1 cellular context compared by ENCODE assay signal in the genomic region with DNA sequence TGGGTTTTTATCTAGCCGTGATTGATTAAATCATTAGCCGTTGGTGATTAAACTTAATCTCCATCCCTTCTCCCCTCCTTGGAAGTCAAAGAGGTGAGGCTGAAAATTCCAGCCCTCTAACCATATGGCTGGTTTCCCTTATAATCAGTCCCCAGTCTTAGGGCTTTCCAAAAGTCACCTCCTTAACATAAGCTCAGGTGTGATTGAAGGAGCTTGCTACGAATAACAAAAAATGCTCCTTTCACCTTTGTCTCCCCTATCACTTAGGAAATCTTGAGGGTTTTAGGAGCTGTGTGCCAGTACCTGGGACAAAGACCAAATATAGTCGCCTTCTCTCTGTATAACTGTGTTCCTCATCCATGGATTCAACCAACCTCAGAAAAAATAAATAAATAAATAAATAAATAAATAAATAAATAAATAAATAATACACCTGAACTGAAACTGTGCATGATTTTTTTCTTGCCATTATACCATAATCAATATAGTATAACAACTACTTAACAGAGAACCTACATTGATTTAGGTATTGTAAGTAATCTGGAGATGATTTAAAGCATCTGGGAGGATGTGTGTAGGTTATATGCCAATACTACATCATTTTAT.
TF ChIP-seq lines count a peak whose summit lies in the region.

No MANE protein-coding gene starts in this region.

TF ChIP-seq in HEK293, 187 proteins besides CTCF, POLR2A, EP300 and RAD21 (continued from another document and continues in another):
- TF ChIP-seq, protein P1, sequence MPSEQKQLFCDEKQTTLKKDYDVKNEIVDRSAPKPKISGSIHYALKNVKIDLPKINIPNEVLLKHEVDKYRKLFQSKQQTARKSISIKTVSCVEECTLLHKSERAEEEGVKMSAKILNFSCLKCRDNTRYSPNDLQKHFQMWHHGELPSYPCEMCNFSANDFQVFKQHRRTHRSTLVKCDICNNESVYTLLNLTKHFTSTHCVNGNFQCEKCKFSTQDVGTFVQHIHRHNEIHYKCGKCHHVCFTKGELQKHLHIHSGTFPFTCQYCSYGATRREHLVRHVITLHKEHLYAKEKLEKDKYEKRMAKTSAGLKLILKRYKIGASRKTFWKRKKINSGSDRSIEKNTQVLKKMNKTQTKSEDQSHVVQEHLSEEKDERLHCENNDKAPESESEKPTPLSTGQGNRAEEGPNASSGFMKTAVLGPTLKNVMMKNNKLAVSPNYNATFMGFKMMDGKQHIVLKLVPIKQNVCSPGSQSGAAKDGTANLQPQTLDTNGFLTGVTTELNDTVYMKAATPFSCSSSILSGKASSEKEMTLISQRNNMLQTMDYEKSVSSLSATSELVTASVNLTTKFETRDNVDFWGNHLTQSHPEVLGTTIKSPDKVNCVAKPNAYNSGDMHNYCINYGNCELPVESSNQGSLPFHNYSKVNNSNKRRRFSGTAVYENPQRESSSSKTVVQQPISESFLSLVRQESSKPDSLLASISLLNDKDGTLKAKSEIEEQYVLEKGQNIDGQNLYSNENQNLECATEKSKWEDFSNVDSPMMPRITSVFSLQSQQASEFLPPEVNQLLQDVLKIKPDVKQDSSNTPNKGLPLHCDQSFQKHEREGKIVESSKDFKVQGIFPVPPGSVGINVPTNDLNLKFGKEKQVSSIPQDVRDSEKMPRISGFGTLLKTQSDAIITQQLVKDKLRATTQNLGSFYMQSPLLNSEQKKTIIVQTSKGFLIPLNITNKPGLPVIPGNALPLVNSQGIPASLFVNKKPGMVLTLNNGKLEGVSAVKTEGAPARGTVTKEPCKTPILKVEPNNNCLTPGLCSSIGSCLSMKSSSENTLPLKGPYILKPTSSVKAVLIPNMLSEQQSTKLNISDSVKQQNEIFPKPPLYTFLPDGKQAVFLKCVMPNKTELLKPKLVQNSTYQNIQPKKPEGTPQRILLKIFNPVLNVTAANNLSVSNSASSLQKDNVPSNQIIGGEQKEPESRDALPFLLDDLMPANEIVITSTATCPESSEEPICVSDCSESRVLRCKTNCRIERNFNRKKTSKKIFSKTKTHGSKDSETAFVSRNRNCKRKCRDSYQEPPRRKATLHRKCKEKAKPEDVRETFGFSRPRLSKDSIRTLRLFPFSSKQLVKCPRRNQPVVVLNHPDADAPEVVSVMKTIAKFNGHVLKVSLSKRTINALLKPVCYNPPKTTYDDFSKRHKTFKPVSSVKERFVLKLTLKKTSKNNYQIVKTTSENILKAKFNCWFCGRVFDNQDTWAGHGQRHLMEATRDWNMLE (tag by site-specific recombination; conservative IDR thresholded peaks at IDR 0.05; ENCODE audit: low read depth), result peak; percentile 92
- TF ChIP-seq ZNF658 (tag by site-specific recombination; IDR thresholded peaks at IDR 0.05), result no peak
- no peak for TF ChIP-seq ZNF391 (tag by site-specific recombination; IDR thresholded peaks at IDR 0.05; ENCODE audit: borderline replicate concordance, low read depth)
- TF ChIP-seq, protein P2, sequence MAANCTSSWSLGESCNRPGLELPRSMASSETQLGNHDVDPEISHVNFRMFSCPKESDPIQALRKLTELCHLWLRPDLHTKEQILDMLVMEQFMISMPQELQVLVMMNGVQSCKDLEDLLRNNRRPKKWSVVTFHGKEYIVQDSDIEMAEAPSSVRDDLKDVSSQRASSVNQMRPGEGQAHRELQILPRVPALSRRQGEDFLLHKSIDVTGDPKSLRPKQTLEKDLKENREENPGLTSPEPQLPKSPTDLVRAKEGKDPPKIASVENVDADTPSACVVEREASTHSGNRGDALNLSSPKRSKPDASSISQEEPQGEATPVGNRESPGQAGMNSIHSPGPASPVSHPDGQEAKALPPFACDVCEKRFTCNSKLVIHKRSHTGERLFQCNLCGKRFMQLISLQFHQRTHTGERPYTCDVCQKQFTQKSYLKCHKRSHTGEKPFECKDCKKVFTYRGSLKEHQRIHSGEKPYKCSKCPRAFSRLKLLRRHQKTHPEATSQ (tag by site-specific recombination; IDR thresholded peaks at IDR 0.05), result no peak
- no peak for TF ChIP-seq ZNF549 (tag by site-specific recombination; IDR thresholded peaks at IDR 0.05)
- no peak for TF ChIP-seq ZNF211 (tag by site-specific recombination; IDR thresholded peaks at IDR 0.05; ENCODE audit: low read depth)
- TF ChIP-seq ZNF48 (tag by site-specific recombination; IDR thresholded peaks at IDR 0.05), result no peak
- TF ChIP-seq WT1 (tag by site-specific recombination; IDR thresholded peaks at IDR 0.05), result no peak
- TF ChIP-seq ZNF132 (tag by site-specific recombination; IDR thresholded peaks at IDR 0.05; ENCODE audit: borderline replicate concordance), result no peak
- TF ChIP-seq HOXA7 (CRISPR knock-in tag; IDR thresholded peaks at IDR 0.05; ENCODE audit: borderline replicate concordance), result no peak
- no peak for TF ChIP-seq KLF10 (tag by site-specific recombination; IDR thresholded peaks at IDR 0.05)
- TF ChIP-seq, protein P3, sequence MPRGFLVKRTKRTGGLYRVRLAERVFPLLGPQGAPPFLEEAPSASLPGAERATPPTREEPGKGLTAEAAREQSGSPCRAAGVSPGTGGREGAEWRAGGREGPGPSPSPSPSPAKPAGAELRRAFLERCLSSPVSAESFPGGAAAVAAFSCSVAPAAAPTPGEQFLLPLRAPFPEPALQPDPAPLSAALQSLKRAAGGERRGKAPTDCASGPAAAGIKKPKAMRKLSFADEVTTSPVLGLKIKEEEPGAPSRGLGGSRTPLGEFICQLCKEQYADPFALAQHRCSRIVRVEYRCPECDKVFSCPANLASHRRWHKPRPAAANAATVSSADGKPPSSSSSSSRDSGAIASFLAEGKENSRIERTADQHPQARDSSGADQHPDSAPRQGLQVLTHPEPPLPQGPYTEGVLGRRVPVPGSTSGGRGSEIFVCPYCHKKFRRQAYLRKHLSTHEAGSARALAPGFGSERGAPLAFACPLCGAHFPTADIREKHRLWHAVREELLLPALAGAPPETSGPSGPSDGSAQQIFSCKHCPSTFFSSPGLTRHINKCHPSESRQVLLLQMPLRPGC (tag by site-specific recombination; IDR thresholded peaks at IDR 0.05), result no peak
- peak; percentile 89 for TF ChIP-seq ZNF426 (tag by site-specific recombination; IDR thresholded peaks at IDR 0.05)
- TF ChIP-seq, protein P4, sequence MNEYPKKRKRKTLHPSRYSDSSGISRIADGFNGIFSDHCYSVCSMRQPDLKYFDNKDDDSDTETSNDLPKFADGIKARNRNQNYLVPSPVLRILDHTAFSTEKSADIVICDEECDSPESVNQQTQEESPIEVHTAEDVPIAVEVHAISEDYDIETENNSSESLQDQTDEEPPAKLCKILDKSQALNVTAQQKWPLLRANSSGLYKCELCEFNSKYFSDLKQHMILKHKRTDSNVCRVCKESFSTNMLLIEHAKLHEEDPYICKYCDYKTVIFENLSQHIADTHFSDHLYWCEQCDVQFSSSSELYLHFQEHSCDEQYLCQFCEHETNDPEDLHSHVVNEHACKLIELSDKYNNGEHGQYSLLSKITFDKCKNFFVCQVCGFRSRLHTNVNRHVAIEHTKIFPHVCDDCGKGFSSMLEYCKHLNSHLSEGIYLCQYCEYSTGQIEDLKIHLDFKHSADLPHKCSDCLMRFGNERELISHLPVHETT (tag by site-specific recombination; IDR thresholded peaks at IDR 0.05), result no peak
- no peak for TF ChIP-seq ZNF157 (tag by site-specific recombination; IDR thresholded peaks at IDR 0.05)
- TF ChIP-seq KLF8 (tag by site-specific recombination; IDR thresholded peaks at IDR 0.05), result no peak
- no peak for TF ChIP-seq ZNF416 (tag by site-specific recombination; IDR thresholded peaks at IDR 0.05)
- TF ChIP-seq, protein P5, sequence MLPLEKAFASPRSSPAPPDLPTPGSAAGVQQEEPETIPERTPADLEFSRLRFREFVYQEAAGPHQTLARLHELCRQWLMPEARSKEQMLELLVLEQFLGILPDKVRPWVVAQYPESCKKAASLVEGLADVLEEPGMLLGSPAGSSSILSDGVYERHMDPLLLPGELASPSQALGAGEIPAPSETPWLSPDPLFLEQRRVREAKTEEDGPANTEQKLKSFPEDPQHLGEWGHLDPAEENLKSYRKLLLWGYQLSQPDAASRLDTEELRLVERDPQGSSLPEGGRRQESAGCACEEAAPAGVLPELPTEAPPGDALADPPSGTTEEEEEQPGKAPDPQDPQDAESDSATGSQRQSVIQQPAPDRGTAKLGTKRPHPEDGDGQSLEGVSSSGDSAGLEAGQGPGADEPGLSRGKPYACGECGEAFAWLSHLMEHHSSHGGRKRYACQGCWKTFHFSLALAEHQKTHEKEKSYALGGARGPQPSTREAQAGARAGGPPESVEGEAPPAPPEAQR (tag by site-specific recombination; IDR thresholded peaks at IDR 0.05), result no peak
- no peak for TF ChIP-seq KLF1 (tag by site-specific recombination; IDR thresholded peaks at IDR 0.05)
- TF ChIP-seq ZNF23 (tag by site-specific recombination; IDR thresholded peaks at IDR 0.05; ENCODE audit: borderline replicate concordance), result no peak
- TF ChIP-seq BCL11A (tag by site-specific recombination; IDR thresholded peaks at IDR 0.05; ENCODE audit: low read depth), result no peak
- TF ChIP-seq SCRT2 (tag by site-specific recombination; IDR thresholded peaks at IDR 0.05), result no peak
- no peak; the same call in 1 of the 2 replicates for TF ChIP-seq MZF1 (tag by site-specific recombination; IDR thresholded peaks at IDR 0.05; ENCODE audit: borderline replicate concordance)
- no peak for TF ChIP-seq ZNF785 (tag by site-specific recombination; IDR thresholded peaks at IDR 0.05)
- TF ChIP-seq, protein P6, sequence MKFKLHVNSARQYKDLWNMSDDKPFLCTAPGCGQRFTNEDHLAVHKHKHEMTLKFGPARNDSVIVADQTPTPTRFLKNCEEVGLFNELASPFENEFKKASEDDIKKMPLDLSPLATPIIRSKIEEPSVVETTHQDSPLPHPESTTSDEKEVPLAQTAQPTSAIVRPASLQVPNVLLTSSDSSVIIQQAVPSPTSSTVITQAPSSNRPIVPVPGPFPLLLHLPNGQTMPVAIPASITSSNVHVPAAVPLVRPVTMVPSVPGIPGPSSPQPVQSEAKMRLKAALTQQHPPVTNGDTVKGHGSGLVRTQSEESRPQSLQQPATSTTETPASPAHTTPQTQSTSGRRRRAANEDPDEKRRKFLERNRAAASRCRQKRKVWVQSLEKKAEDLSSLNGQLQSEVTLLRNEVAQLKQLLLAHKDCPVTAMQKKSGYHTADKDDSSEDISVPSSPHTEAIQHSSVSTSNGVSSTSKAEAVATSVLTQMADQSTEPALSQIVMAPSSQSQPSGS (tag by site-specific recombination; IDR thresholded peaks at IDR 0.05; ENCODE audit: low read depth), result no peak
- TF ChIP-seq, protein P7, sequence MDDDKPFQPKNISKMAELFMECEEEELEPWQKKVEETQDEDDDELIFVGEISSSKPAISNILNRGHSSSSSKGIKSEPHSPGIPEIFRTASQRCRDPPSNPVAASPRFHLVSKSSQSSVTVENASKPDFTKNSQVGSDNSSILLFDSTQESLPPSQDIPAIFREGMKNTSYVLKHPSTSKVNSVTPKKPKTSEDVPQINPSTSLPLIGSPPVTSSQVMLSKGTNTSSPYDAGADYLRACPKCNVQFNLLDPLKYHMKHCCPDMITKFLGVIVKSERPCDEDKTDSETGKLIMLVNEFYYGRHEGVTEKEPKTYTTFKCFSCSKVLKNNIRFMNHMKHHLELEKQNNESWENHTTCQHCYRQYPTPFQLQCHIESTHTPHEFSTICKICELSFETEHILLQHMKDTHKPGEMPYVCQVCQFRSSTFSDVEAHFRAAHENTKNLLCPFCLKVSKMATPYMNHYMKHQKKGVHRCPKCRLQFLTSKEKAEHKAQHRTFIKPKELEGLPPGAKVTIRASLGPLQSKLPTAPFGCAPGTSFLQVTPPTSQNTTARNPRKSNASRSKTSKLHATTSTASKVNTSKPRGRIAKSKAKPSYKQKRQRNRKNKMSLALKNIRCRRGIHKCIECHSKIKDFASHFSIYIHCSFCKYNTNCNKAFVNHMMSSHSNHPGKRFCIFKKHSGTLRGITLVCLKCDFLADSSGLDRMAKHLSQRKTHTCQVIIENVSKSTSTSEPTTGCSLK (tag by site-specific recombination; IDR thresholded peaks at IDR 0.05), result no peak
- TF ChIP-seq, protein P8, sequence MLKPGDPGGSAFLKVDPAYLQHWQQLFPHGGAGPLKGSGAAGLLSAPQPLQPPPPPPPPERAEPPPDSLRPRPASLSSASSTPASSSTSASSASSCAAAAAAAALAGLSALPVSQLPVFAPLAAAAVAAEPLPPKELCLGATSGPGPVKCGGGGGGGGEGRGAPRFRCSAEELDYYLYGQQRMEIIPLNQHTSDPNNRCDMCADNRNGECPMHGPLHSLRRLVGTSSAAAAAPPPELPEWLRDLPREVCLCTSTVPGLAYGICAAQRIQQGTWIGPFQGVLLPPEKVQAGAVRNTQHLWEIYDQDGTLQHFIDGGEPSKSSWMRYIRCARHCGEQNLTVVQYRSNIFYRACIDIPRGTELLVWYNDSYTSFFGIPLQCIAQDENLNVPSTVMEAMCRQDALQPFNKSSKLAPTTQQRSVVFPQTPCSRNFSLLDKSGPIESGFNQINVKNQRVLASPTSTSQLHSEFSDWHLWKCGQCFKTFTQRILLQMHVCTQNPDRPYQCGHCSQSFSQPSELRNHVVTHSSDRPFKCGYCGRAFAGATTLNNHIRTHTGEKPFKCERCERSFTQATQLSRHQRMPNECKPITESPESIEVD (tag by site-specific recombination; IDR thresholded peaks at IDR 0.05), result no peak
- no peak for TF ChIP-seq ZNF624 (tag by site-specific recombination; IDR thresholded peaks at IDR 0.05)
- TF ChIP-seq ZNF350 (tag by site-specific recombination; IDR thresholded peaks at IDR 0.05), result no peak
- TF ChIP-seq ZSCAN30 (tag by site-specific recombination; IDR thresholded peaks at IDR 0.05), result no peak
- no peak for TF ChIP-seq ZNF19 (tag by site-specific recombination; IDR thresholded peaks at IDR 0.05; ENCODE audit: low read depth)
- TF ChIP-seq, protein P9, sequence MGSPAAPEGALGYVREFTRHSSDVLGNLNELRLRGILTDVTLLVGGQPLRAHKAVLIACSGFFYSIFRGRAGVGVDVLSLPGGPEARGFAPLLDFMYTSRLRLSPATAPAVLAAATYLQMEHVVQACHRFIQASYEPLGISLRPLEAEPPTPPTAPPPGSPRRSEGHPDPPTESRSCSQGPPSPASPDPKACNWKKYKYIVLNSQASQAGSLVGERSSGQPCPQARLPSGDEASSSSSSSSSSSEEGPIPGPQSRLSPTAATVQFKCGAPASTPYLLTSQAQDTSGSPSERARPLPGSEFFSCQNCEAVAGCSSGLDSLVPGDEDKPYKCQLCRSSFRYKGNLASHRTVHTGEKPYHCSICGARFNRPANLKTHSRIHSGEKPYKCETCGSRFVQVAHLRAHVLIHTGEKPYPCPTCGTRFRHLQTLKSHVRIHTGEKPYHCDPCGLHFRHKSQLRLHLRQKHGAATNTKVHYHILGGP (tag by site-specific recombination; IDR thresholded peaks at IDR 0.05), result no peak
- TF ChIP-seq, protein P10, sequence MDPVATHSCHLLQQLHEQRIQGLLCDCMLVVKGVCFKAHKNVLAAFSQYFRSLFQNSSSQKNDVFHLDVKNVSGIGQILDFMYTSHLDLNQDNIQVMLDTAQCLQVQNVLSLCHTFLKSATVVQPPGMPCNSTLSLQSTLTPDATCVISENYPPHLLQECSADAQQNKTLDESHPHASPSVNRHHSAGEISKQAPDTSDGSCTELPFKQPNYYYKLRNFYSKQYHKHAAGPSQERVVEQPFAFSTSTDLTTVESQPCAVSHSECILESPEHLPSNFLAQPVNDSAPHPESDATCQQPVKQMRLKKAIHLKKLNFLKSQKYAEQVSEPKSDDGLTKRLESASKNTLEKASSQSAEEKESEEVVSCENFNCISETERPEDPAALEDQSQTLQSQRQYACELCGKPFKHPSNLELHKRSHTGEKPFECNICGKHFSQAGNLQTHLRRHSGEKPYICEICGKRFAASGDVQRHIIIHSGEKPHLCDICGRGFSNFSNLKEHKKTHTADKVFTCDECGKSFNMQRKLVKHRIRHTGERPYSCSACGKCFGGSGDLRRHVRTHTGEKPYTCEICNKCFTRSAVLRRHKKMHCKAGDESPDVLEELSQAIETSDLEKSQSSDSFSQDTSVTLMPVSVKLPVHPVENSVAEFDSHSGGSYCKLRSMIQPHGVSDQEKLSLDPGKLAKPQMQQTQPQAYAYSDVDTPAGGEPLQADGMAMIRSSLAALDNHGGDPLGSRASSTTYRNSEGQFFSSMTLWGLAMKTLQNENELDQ (tag by site-specific recombination; IDR thresholded peaks at IDR 0.05; ENCODE audit: low read depth), result no peak
- no peak for TF ChIP-seq ZNF114 (tag by site-specific recombination; IDR thresholded peaks at IDR 0.05)
- TF ChIP-seq ZNF585B (tag by site-specific recombination; IDR thresholded peaks at IDR 0.05), result no peak
- TF ChIP-seq ZNF335 (tag by site-specific recombination; conservative IDR thresholded peaks at IDR 0.05), result no peak
